In genomic region chr1:96362623-96363022, GRCh38 we compare ENCODE assay signal across 8 cellular contexts.
A peak's percentile ranks its signal among the peaks of the same experiment; 100 is the strongest.
DNase-seq lines count a peak whose midpoint lies in the region; TF ChIP-seq lines count a peak whose summit lies in the region.

No MANE protein-coding gene starts in this region.

- DNase-seq in AG10803 (ENCODE audit: low read depth) (peak; percentile 97), H4 (ENCODE audit: low spot score) (peak; percentile 91), NCI-H226 (peak; percentile 97), epidermal melanocyte (ENCODE audit: insufficient read length, low spot score) (peak; percentile 42), posterior vena cava (ENCODE audit: low spot score) (no peak), NCI-H345 treated with DMSO at 0.1 percent for 48 hours (lab: John Stamatoyannopoulos, UW; ENCODE audit: unreplicated experiment) (no peak), 8988T (no peak)
- no peak for DNase-seq in activated CD4-positive, CD25-positive, alpha-beta regulatory T cell (lab: John Stamatoyannopoulos, UW)

- intact Hi-C loops in posterior vena cava (cut with DNase I), result no loop called here

- H3K4me3 ChIP-seq in AG10803 (ENCODE audit: low read length), result no peak overlapping the region

- TF ChIP-seq CTCF in AG10803 (conservative IDR thresholded peaks at IDR 0.05; ENCODE audit: low read length), result no peak

Comparison
In these comparisons a context has a peak if more than half of its experiments do, and no peak if none do; other contexts are left out.
1. DNase-seq: peak in AG10803 (single experiment), H4 (single experiment), NCI-H226 (single experiment) and epidermal melanocyte (single experiment); none in posterior vena cava (single experiment), NCI-H345 treated with DMSO at 0.1 percent for 48 hours (single experiment), 8988T (single experiment) and activated CD4-positive, CD25-positive, alpha-beta regulatory T cell (0 of 4).